Comparison of ENCODE assay signal across 36 cellular contexts in genomic region chr1:202181586-202181985, GRCh38. TPM values are rescaled to one million over a fixed set of nuclear protein-coding genes. Genes with fewer than 3 reads are reported as not detected.
"Had no signal": no experiment of that assay in that cellular context is flagged by ENCODE, and none has a peak within 500 bp of the region (broad histone marks: within the 10 kb centered on the region; RNA-seq: fewer than 3 reads in every experiment).

No MANE protein-coding gene starts in this region.

- H3K27ac Mint-ChIP-seq: activated CD4-positive, alpha-beta T cell treated with anti-CD3 and anti-CD28 coated beads, Interleukin-2, amount 10 ng/mL, durations not matched to agents 7 days and 5 days; activated naive CD4-positive, alpha-beta T cell treated with anti-CD3 and anti-CD28 coated beads for 36 hours; activated naive CD4-positive, alpha-beta T cell treated with anti-CD3 and anti-CD28 coated beads, Interleukin-2, amount 50 U/mL, for 72 hours; activated T-helper 1 cell treated with anti-CD3 and anti-CD28 coated beads, Interleukin-12 subunit alpha, Interleukin-12 subunit beta, Interleukin-2, Interleukin-4 antibody, amounts not matched to agents 30 ng/mL and 10 ng/mL and 1 ng/mL, durations not matched to agents 14 hours and 24 hours and 36 hours; T-helper 1 cell treated with Interleukin-12 subunit alpha and Interleukin-12 subunit beta and Interleukin-4 antibody, amounts not matched to agents 30 μg/mL and 1 μg/mL, for 36 hours; T-helper 2 cell treated with Interferon-gamma antibody and Interleukin-4, amounts not matched to agents 5 μg/mL and 100 μg/mL, for 36 hours had no signal

- DNase-seq: activated CD4-positive, alpha-beta T cell treated with anti-CD3 and anti-CD28 coated beads, Interleukin-2, amount 10 ng/mL, durations not matched to agents 7 days and 5 days; activated CD4-positive, alpha-beta T cell treated with anti-CD3 and anti-CD28 coated beads, Interleukin-2, amount 50 U/mL, for 48 hours; activated CD8-positive, alpha-beta memory T cell treated with anti-CD3 and anti-CD28 coated beads, Interleukin-2, amount 50 U/mL, for 4 hours; activated gamma-delta T cell treated with Interleukin-2 at 50 U/mL for 16 hours; activated naive CD4-positive, alpha-beta T cell treated with anti-CD3 and anti-CD28 coated beads for 36 hours; activated T-cell treated with anti-CD3 and anti-CD28 coated beads for 4 hours; activated T-cell treated with anti-CD3 and anti-CD28 coated beads, Interleukin-2, amount 50 U/mL, for 4 hours; adrenal gland; body of pancreas; MM.1S; NCI-H1092 treated with DMSO at 0.1 percent for 48 hours; NCI-H1417; NCI-H146; NCI-H187; NCI-H2029 treated with DMSO at 0.1 percent for 48 hours; NCI-H2107; NCI-H2171; NCI-H510A; NCI-H526; NCI-H748 treated with DMSO at 0.1 percent for 48 hours; NK-92 treated with Interleukin-12 subunit alpha and Interleukin-12 subunit beta, amount 100 ng/mL, for 24 hours; PC-3; Peyer's patch; RPMI8226; SHP77 treated with DMSO at 0.1 percent for 48 hours; SK-N-SH had no signal

- H3K27me3 ChIP-seq: body of pancreas, breast epithelium, Peyer's patch had no signal

- H3K4me3 ChIP-seq: adrenal gland, body of pancreas, breast epithelium, Peyer's patch, SJSA1 had no signal

- H3K4me3 Mint-ChIP-seq: activated CD4-positive, alpha-beta T cell treated with anti-CD3 and anti-CD28 coated beads, Interleukin-2, amount 10 ng/mL, durations not matched to agents 7 days and 5 days; activated naive CD4-positive, alpha-beta T cell treated with anti-CD3 and anti-CD28 coated beads for 36 hours; activated T-cell treated with anti-CD3 and anti-CD28 coated beads, Interleukin-2, amount 50 U/mL, for 4 hours; activated T-helper 1 cell treated with anti-CD3 and anti-CD28 coated beads, Interleukin-12 subunit alpha, Interleukin-12 subunit beta, Interleukin-2, Interleukin-4 antibody, amounts not matched to agents 30 ng/mL and 10 ng/mL and 1 ng/mL, durations not matched to agents 14 hours and 24 hours and 36 hours; T-helper 1 cell treated with Interleukin-12 subunit alpha and Interleukin-12 subunit beta and Interleukin-4 antibody, amounts not matched to agents 30 μg/mL and 1 μg/mL, for 36 hours; T-helper 2 cell treated with Interferon-gamma antibody and Interleukin-4, amounts not matched to agents 5 μg/mL and 100 μg/mL, for 36 hours had no signal

- H3K4me1 ChIP-seq: body of pancreas, breast epithelium, Peyer's patch, SJSA1 had no signal

- H3K9me3 ChIP-seq: adrenal gland, body of pancreas, breast epithelium, Peyer's patch, SJSA1, SK-N-SH had no signal

- FAIRE-seq: astrocyte, TTC549 had no signal

- H3K27ac ChIP-seq: adrenal gland, body of pancreas, breast epithelium, Peyer's patch, SJSA1 had no signal

- ATAC-seq: activated naive CD4-positive, alpha-beta T cell treated with anti-CD3 and anti-CD28 coated beads, Interleukin-2, amount 50 U/mL, for 72 hours; activated T-cell treated with anti-CD3 and anti-CD28 coated beads, Interleukin-2, amount 50 U/mL, for 4 hours; body of pancreas; PC-3 had no signal

- H3K36me3 Mint-ChIP-seq: activated naive CD4-positive, alpha-beta T cell treated with anti-CD3 and anti-CD28 coated beads, Interleukin-2, amount 50 U/mL, for 72 hours had no signal

- H3K9me3 Mint-ChIP-seq: activated CD4-positive, alpha-beta T cell treated with anti-CD3 and anti-CD28 coated beads, Interleukin-2, amount 10 ng/mL, durations not matched to agents 7 days and 5 days; activated naive CD4-positive, alpha-beta T cell treated with anti-CD3 and anti-CD28 coated beads for 36 hours; activated naive CD4-positive, alpha-beta T cell treated with anti-CD3 and anti-CD28 coated beads, Interleukin-2, amount 50 U/mL, for 72 hours; activated T-cell treated with anti-CD3 and anti-CD28 coated beads, Interleukin-2, amount 50 U/mL, for 4 hours; activated T-helper 1 cell treated with anti-CD3 and anti-CD28 coated beads, Interleukin-12 subunit alpha, Interleukin-12 subunit beta, Interleukin-2, Interleukin-4 antibody, amounts not matched to agents 30 ng/mL and 10 ng/mL and 1 ng/mL, durations not matched to agents 14 hours and 24 hours and 36 hours; T-helper 1 cell treated with Interleukin-12 subunit alpha and Interleukin-12 subunit beta and Interleukin-4 antibody, amounts not matched to agents 30 μg/mL and 1 μg/mL, for 36 hours; T-helper 2 cell treated with Interferon-gamma antibody and Interleukin-4, amounts not matched to agents 5 μg/mL and 100 μg/mL, for 36 hours had no signal

- H3K36me3 ChIP-seq: adrenal gland, breast epithelium, Peyer's patch, SJSA1 had no signal

- H3K9ac ChIP-seq: SK-N-SH had no signal

RNA-seq across cellular contexts. Expression of gene LGR6, which starts 12.0 kb away (rescaled TPM):
- total RNA-seq: activated CD4-positive, alpha-beta T cell treated with anti-CD3 and anti-CD28 coated beads, Interleukin-2, amount 10 ng/mL, durations not matched to agents 7 days and 5 days; activated T-helper 1 cell treated with anti-CD3 and anti-CD28 coated beads, Interleukin-12 subunit alpha, Interleukin-12 subunit beta, Interleukin-2, Interleukin-4 antibody, amounts not matched to agents 30 ng/mL and 10 ng/mL and 1 ng/mL, durations not matched to agents 14 hours and 24 hours and 36 hours; LHCN-M2; SJSA1 had no signal

RNA-seq across cellular contexts. Expression of gene PTPN7, which starts 21.2 kb away (rescaled TPM):
- total RNA-seq: LHCN-M2, PC-3, SJSA1 had no signal
- polyA plus RNA-seq: SK-N-SH had no signal

RNA-seq across cellular contexts. Expression of gene GPR37L1, which starts 58.9 kb away (rescaled TPM):
- total RNA-seq: activated CD4-positive, alpha-beta T cell treated with anti-CD3 and anti-CD28 coated beads, Interleukin-2, amount 10 ng/mL, durations not matched to agents 7 days and 5 days; activated naive CD4-positive, alpha-beta T cell treated with anti-CD3 and anti-CD28 coated beads for 36 hours; activated naive CD4-positive, alpha-beta T cell treated with anti-CD3 and anti-CD28 coated beads, Interleukin-2, amount 50 U/mL, for 72 hours; activated T-cell treated with anti-CD3 and anti-CD28 coated beads, Interleukin-2, amount 50 U/mL, for 4 hours; activated T-helper 1 cell treated with anti-CD3 and anti-CD28 coated beads, Interleukin-12 subunit alpha, Interleukin-12 subunit beta, Interleukin-2, Interleukin-4 antibody, amounts not matched to agents 30 ng/mL and 10 ng/mL and 1 ng/mL, durations not matched to agents 14 hours and 24 hours and 36 hours; astrocyte; body of pancreas; breast epithelium; cardiac septum had no signal
- polyA plus RNA-seq: SK-N-SH had no signal
